Comparison of ENCODE assay signal across 15 cellular contexts in genomic region chr2:138274421-138275291, GRCh38.
DNase-seq lines count a peak whose midpoint lies in the region; ATAC-seq and TF ChIP-seq lines count a peak whose summit lies in the region.
"Had no signal": no experiment of that assay in that cellular context is flagged by ENCODE, and none has a peak within 500 bp of the region (broad histone marks: within the 10 kb centered on the region; RNA-seq: fewer than 3 reads in every experiment).

No MANE protein-coding gene starts in this region.

- H2AK5ac ChIP-seq in H9 (ENCODE audit: insufficient read length, low read length) = no peak overlapping the region

- H3K14ac ChIP-seq in H9 (ENCODE audit: insufficient read depth, low read length) = no peak overlapping the region

- no peaks in the 10 kb centered on the region for H3K27me3 ChIP-seq in H9 (ENCODE audit: insufficient read depth, low read length)

- H4K5ac ChIP-seq in H9 (ENCODE audit: insufficient read length, low read depth, low read length) = no peak overlapping the region

- H3K4me2 ChIP-seq in H9 (ENCODE audit: insufficient read depth, insufficient read length, low read length) = no peak overlapping the region

- ATAC-seq in omental fat pad (ENCODE audit: low FRiP score) (peak; percentile 57), HG03159 (IDR thresholded peaks at IDR 0.05; ENCODE audit: unreplicated experiment) (no peak)

- H3K27ac ChIP-seq in H9 (ENCODE audit: insufficient read length, low read depth, low read length) = no peak overlapping the region
- H3K27ac ChIP-seq: parathyroid adenoma had no signal

- peaks cover 58 to 67% of the 10 kb centered on the region in 2 experiments for H3K4me1 Mint-ChIP-seq in H9
- H3K4me1 Mint-ChIP-seq: activated naive CD4-positive, alpha-beta T cell treated with anti-CD3 and anti-CD28 coated beads, Interleukin-2, amount 50 U/mL, for 24 hours; CD14-positive monocyte had no signal

- no peak overlapping the region for H2AFZ ChIP-seq in H9 (ENCODE audit: low read length)
- H2AFZ ChIP-seq: parathyroid adenoma had no signal

- no peak overlapping the region for H4K8ac ChIP-seq in H9 (replicated peaks; ENCODE audit: insufficient read length, low read depth, low read length)

- H3K27ac Mint-ChIP-seq in H9 = peak overlapping the region; percentile 59 to 87 (median 85); a peak in 6 of 7 replicates
- H3K27ac Mint-ChIP-seq: activated naive CD4-positive, alpha-beta T cell treated with anti-CD3 and anti-CD28 coated beads, Interleukin-2, amount 50 U/mL, for 24 hours; stimulated activated naive CD8-positive, alpha-beta T cell treated with anti-CD3 and anti-CD28 coated beads, Interleukin-15, Interleukin-2, amounts not matched to agents 100 ng/mL and 50 ng/mL, for 24 hours had no signal

- H2BK120ac ChIP-seq in H9 (ENCODE audit: low read depth, low read length, poor library complexity, severe bottlenecking) = no peak overlapping the region

- no peak overlapping the region for H3K9ac ChIP-seq in H9 (ENCODE audit: extremely low read depth, insufficient read length, low read length)
- H3K9ac ChIP-seq: parathyroid adenoma had no signal

- no peak overlapping the region for H2BK15ac ChIP-seq in H9 (ENCODE audit: low read depth, low read length)

- H3K18ac ChIP-seq in H9 (ENCODE audit: insufficient read length, low read depth, low read length) = no peak overlapping the region

- H2BK12ac ChIP-seq in H9 (ENCODE audit: insufficient read length, low read depth, low read length) = no peak overlapping the region

- TF ChIP-seq CTCF in H9 (conservative IDR thresholded peaks at IDR 0.05) (no peak), omental fat pad (IDR thresholded peaks at IDR 0.05) (no peak)

- H3K23me2 ChIP-seq in H9 (ENCODE audit: insufficient read length, low read depth, low read length, poor library complexity, severe bottlenecking) = no peaks in the 10 kb centered on the region

- no peak overlapping the region for H3K23ac ChIP-seq in H9 (ENCODE audit: insufficient read length, low read depth, low read length)

- no peaks in the 10 kb centered on the region for H3K79me1 ChIP-seq in H9 (ENCODE audit: insufficient read depth, low read depth, low read length, poor library complexity, severe bottlenecking)

- no peaks in the 10 kb centered on the region for H3K9me3 ChIP-seq in H9 (ENCODE audit: control insufficient read depth, low read depth, low read length)

- no peaks in the 10 kb centered on the region; the same call in 1 of the 2 replicates for H3K27me3 Mint-ChIP-seq in H9 (ENCODE audit: low read depth)
- H3K27me3 Mint-ChIP-seq: activated naive CD4-positive, alpha-beta T cell treated with anti-CD3 and anti-CD28 coated beads, Interleukin-2, amount 50 U/mL, for 24 hours; stimulated activated naive CD8-positive, alpha-beta T cell treated with anti-CD3 and anti-CD28 coated beads, Interleukin-15, Interleukin-2, amounts not matched to agents 100 ng/mL and 50 ng/mL, for 24 hours had no signal

- H3K4me1 ChIP-seq in H9 (ENCODE audit: insufficient read depth, low read length) = peaks cover 9% of the 10 kb centered on the region; the same call in 1 of the 2 replicates
- H3K4me1 ChIP-seq: parathyroid adenoma had no signal

- peak overlapping the region; percentile 30 for H2BK20ac ChIP-seq in H9 (ENCODE audit: low read depth, low read length, poor library complexity, severe bottlenecking)

- H2BK5ac ChIP-seq in H9 (ENCODE audit: insufficient read length, low read length) = no peak overlapping the region

- peaks cover 2 to 21% (median 6%) of the 10 kb centered on the region in 3 experiments; a peak in 5 of 7 replicates for H3K36me3 Mint-ChIP-seq in H9 (ENCODE audit: insufficient read depth in 1 of 3, low read depth in 3 of 3)
- H3K36me3 Mint-ChIP-seq: activated naive CD4-positive, alpha-beta T cell treated with anti-CD3 and anti-CD28 coated beads, Interleukin-2, amount 50 U/mL, for 24 hours; CD14-positive monocyte had no signal

- peaks cover 0 to 2% of the 10 kb centered on the region in 2 experiments; a peak in 3 of 5 replicates for H3K9me3 Mint-ChIP-seq in H9
- H3K9me3 Mint-ChIP-seq: stimulated activated naive CD8-positive, alpha-beta T cell treated with anti-CD3 and anti-CD28 coated beads, Interleukin-15, Interleukin-2, amounts not matched to agents 100 ng/mL and 50 ng/mL, for 24 hours had no signal

- no peak overlapping the region for H3K56ac ChIP-seq in H9 (ENCODE audit: insufficient read length, low read depth, low read length)

- H3K4ac ChIP-seq in H9 (ENCODE audit: low read depth, low read length) = no peak overlapping the region

- no peak overlapping the region for H3T11ph ChIP-seq in H9 (ENCODE audit: low read length)

- no CpG with 5 or more reads among the region's 3 CpGs for WGBS in H9 (ENCODE audit: extremely low coverage, insufficient read length, low lambda C conversion rate)

- no peak for DNase-seq in H9
- DNase-seq in RPMI7951 (ENCODE audit: low read depth) = peak; percentile 68
- DNase-seq in fibroblast of gingiva (ENCODE audit: low read depth) = peak; percentile 28
- no peak for DNase-seq in omental fat pad (ENCODE audit: low spot score)
- no peak for DNase-seq in NCI-H526 treated with DMSO at 0.1 percent for 48 hours (lab: John Stamatoyannopoulos, UW)
- no peak for DNase-seq in NCI-H2081 treated with DMSO at 0.1 percent for 48 hours (lab: John Stamatoyannopoulos, UW)
- DNase-seq in cerebellar nuclear complex (lab: John Stamatoyannopoulos, UW) = no peak
- DNase-seq: KBM-7; stimulated activated CD4-positive, alpha-beta T cell treated with anti-CD3 and anti-CD28 coated beads, Interleukin-4, amount 100 ng/mL, for 4 hours; T-helper 9 cell had no signal

- no peak overlapping the region for H3K4me3 Mint-ChIP-seq in H9
- H3K4me3 Mint-ChIP-seq: activated naive CD4-positive, alpha-beta T cell treated with anti-CD3 and anti-CD28 coated beads, Interleukin-2, amount 50 U/mL, for 24 hours; CD14-positive monocyte; stimulated activated naive CD8-positive, alpha-beta T cell treated with anti-CD3 and anti-CD28 coated beads, Interleukin-15, Interleukin-2, amounts not matched to agents 100 ng/mL and 50 ng/mL, for 24 hours had no signal

- no peaks in the 10 kb centered on the region for H3K79me2 ChIP-seq in H9 (ENCODE audit: insufficient read depth, low read length)
- H3K79me2 ChIP-seq: parathyroid adenoma had no signal

- no peaks in the 10 kb centered on the region for H4K20me1 ChIP-seq in H9 (ENCODE audit: control insufficient read depth, insufficient read depth, insufficient read length)

- H4K91ac ChIP-seq in H9 (ENCODE audit: insufficient read length, low read depth, low read length) = no peak overlapping the region

Comparison
In these comparisons a context has a peak if more than half of its experiments do, and no peak if none do; other contexts are left out.
1. DNase-seq: peak in RPMI7951 (single experiment) and fibroblast of gingiva (single experiment); none in H9 (single experiment), omental fat pad (single experiment), NCI-H526 treated with DMSO at 0.1 percent for 48 hours (single experiment), NCI-H2081 treated with DMSO at 0.1 percent for 48 hours (single experiment) and cerebellar nuclear complex (0 of 2).